ENCODE assay signal across 1 cellular context in genomic region chr2:203669820-203670219, GRCh38.
TF ChIP-seq lines count a peak whose summit lies in the region.

No MANE protein-coding gene starts in this region.

TF ChIP-seq in HepG2, 621 proteins besides CTCF, POLR2A, EP300 and RAD21:
- TF ChIP-seq HES4 (CRISPR knock-in tag; IDR thresholded peaks at IDR 0.05; ENCODE audit: borderline replicate concordance) (no peak), TAF15 (IDR thresholded peaks at IDR 0.05; ENCODE audit: low read depth, low read length, poor library complexity, severe bottlenecking) (no peak), CC2D1A (CRISPR knock-in tag; IDR thresholded peaks at IDR 0.05) (no peak), CENPX (CRISPR knock-in tag; IDR thresholded peaks at IDR 0.05) (no peak), MAFG (CRISPR knock-in tag; IDR thresholded peaks at IDR 0.05) (no peak), NFE2 (CRISPR knock-in tag; IDR thresholded peaks at IDR 0.05) (0 out of 2 replicates have a peak, but pooled peaks have one; percentile 26), MAFK (conservative IDR thresholded peaks at IDR 0.05 in 1 of 2, IDR thresholded peaks at IDR 0.05 in 1 of 2; ENCODE audit: low read length in 2 of 2) (peak; percentile 59 to 61), STAT5B (CRISPR knock-in tag; IDR thresholded peaks at IDR 0.05) (no peak), MAFF (IDR thresholded peaks at IDR 0.05; ENCODE audit: low read depth, low read length) (peak; percentile 45; the same call in 1 of the 2 replicates), NFE2L2 (IDR thresholded peaks at IDR 0.05; ENCODE audit: low read length) (peak; percentile 91), NFRKB (IDR thresholded peaks at IDR 0.05) (no peak)
TF ChIP-seq in HepG2: peak in this region for 4.
